Comparison of ENCODE assay signal across 19 cellular contexts in the genomic region with DNA sequence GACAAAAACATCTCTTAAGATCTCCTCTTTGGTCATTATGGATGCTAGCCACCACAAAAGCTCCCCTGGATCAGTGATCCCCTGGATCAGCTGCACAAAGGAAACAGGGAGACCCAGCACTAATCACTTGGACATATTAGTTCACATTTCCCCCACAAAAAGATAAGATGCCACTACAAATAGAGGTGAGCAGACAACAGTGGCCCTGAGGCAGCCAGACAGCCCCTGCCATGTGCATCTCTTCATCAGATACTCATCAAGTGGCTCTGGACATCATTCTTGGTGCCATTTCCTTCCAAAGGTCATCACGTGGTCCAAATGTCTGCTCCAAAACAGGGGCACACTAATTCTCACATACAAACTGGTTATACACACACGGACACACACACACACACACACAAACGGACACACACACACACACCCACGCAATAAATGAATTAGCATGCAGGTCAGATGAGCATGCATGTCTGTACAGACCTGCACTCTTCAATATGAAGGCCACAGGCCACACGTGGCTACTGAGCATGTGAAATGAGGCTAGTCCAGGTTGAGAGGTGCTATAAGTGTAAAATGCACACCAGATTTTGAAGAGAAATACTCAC. TPM values are rescaled to one million over a fixed set of nuclear protein-coding genes. Genes with fewer than 3 reads are reported as not detected.
A peak's percentile ranks its signal among the peaks of the same experiment; 100 is the strongest.
DNase-seq lines count a peak whose midpoint lies in the region; ATAC-seq and TF ChIP-seq lines count a peak whose summit lies in the region.
"Had no signal": no experiment of that assay in that cellular context is flagged by ENCODE, and none has a peak within 500 bp of the region (broad histone marks: within the 10 kb centered on the region; RNA-seq: fewer than 3 reads in every experiment).

No MANE protein-coding gene starts in this region.

- H3K27me3 ChIP-seq in spleen (replicated peaks in 1 of 7), result no peaks in the 10 kb centered on the region
- no peaks in the 10 kb centered on the region for H3K27me3 ChIP-seq in esophagus squamous epithelium

- H3K9me3 ChIP-seq in HEK293 (ENCODE audit: control insufficient read depth, insufficient read depth, low read depth, low read length), result no peaks in the 10 kb centered on the region
- H3K9me3 ChIP-seq in spleen, result no peaks in the 10 kb centered on the region
- no peaks in the 10 kb centered on the region for H3K9me3 ChIP-seq in esophagus squamous epithelium

- no peak overlapping the region for H3K27ac ChIP-seq in HEK293 (ENCODE audit: extremely low read depth, low read depth, low read length)
- no peak overlapping the region for H3K27ac ChIP-seq in spleen
- no peak overlapping the region for H3K27ac ChIP-seq in esophagus squamous epithelium
- H3K27ac ChIP-seq: C4-2B had no signal

- intact Hi-C loops in activated CD4-positive, alpha-beta T cell treated with anti-CD3 and anti-CD28 coated beads for 36 hours (cut with DNase I, micrococcal nuclease), result no loop called here
- intact Hi-C loops in spleen (cut with DNase I; ENCODE audit: low total_unique reads) (no loop called here), esophagus squamous epithelium (cut with DNase I) (no loop called here)

- no peak for DNase-seq in activated CD4-positive, alpha-beta T cell treated with anti-CD3 and anti-CD28 coated beads for 36 hours
- no peak for DNase-seq in activated CD4-positive, alpha-beta T cell treated with anti-CD3 and anti-CD28 coated beads, Interleukin-2, amount 50 U/mL, for 4 hours
- DNase-seq in activated naive CD8-positive, alpha-beta T cell treated with anti-CD3 and anti-CD28 coated beads for 36 hours, result no peak
- DNase-seq in spleen, result peak; percentile 11
- DNase-seq in esophagus squamous epithelium (lab: John Stamatoyannopoulos, UW), result no peak
- no peak for DNase-seq in NCI-H2196 (lab: John Stamatoyannopoulos, UW; ENCODE audit: unreplicated experiment)
- DNase-seq: COR-L47, DMS79, HFFc6, Karpas-422, NCI-H1694, NCI-H2081, NCI-H2171, NCI-H524 treated with DMSO at 0.1 percent for 48 hours, OCI-M1 had no signal

- 77 to 92% (median 82%) methylated on average over 5 of the region's 5 CpGs for WGBS in spleen, 5 donors
- WGBS in esophagus squamous epithelium, 2 donors, result 67 to 92% methylated on average over 2 to 3 of the region's 5 CpGs

- no peaks in the 10 kb centered on the region for H3K9me3 Mint-ChIP-seq in activated CD4-positive, alpha-beta T cell treated with anti-CD3 and anti-CD28 coated beads for 36 hours (ENCODE audit: low read depth)
- H3K9me3 Mint-ChIP-seq in activated naive CD8-positive, alpha-beta T cell (ENCODE audit: low read depth), result no peaks in the 10 kb centered on the region
- H3K9me3 Mint-ChIP-seq in activated naive CD8-positive, alpha-beta T cell treated with anti-CD3 and anti-CD28 coated beads for 36 hours, result no peaks in the 10 kb centered on the region
- H3K9me3 Mint-ChIP-seq: HFFc6 had no signal

- ATAC-seq in activated CD4-positive, alpha-beta T cell treated with anti-CD3 and anti-CD28 coated beads for 36 hours, result no peak
- ATAC-seq: GM12878 had no signal

- no peak overlapping the region for H3K4me3 Mint-ChIP-seq in activated CD4-positive, alpha-beta T cell treated with anti-CD3 and anti-CD28 coated beads for 36 hours
- peak overlapping the region; percentile 30 for H3K4me3 Mint-ChIP-seq in activated naive CD8-positive, alpha-beta T cell
- no peak overlapping the region for H3K4me3 Mint-ChIP-seq in activated naive CD8-positive, alpha-beta T cell treated with anti-CD3 and anti-CD28 coated beads for 36 hours
- H3K4me3 Mint-ChIP-seq: HFFc6 had no signal

- CTCF ChIA-PET in activated CD4-positive, alpha-beta T cell treated with anti-CD3 and anti-CD28 coated beads for 36 hours (lab: Charles Lee), result interaction anchor here (1.4 to 1.5 kb wide), 2 partner anchors 9 to 13 kb away, joined by 3 to 5 read pairs; no protein-coding TSS in a partner anchor
- CTCF ChIA-PET in HEK293 (lab: Yijun Ruan, JAX), result interaction anchor here (0.6 to 1.0 kb wide), 2 partner anchors 128 to 135 kb away, joined by 3 to 4 read pairs; no protein-coding TSS in a partner anchor

- H3K36me3 ChIP-seq in HEK293 (ENCODE audit: control insufficient read depth in 2 of 2, insufficient read depth in 1 of 2, low read length in 2 of 2) (peaks cover 54 to 67% of the 10 kb centered on the region in 2 experiments), spleen (peaks cover 16 to 72% (median 61%) of the 10 kb centered on the region in 6 donors), esophagus squamous epithelium (peaks cover 27 to 68% (median 35%) of the 10 kb centered on the region in 3 donors)

- peaks cover 64% of the 10 kb centered on the region for H3K36me3 Mint-ChIP-seq in activated CD4-positive, alpha-beta T cell treated with anti-CD3 and anti-CD28 coated beads for 36 hours (ENCODE audit: low read depth)
- H3K36me3 Mint-ChIP-seq in activated naive CD8-positive, alpha-beta T cell, result peaks cover 17% of the 10 kb centered on the region
- peaks cover 61% of the 10 kb centered on the region for H3K36me3 Mint-ChIP-seq in activated naive CD8-positive, alpha-beta T cell treated with anti-CD3 and anti-CD28 coated beads for 36 hours

- H3K4me3 ChIP-seq in HEK293 (ENCODE audit: low read depth, low read length), result no peak overlapping the region
- H3K4me3 ChIP-seq in spleen, result no peak overlapping the region
- H3K4me3 ChIP-seq in esophagus squamous epithelium, result no peak overlapping the region
- H3K4me3 ChIP-seq: GM12878 had no signal

- TF ChIP-seq POLR2A in spleen (IDR thresholded peaks at IDR 0.05), result no peak
- no peak for TF ChIP-seq POLR2A in esophagus squamous epithelium (IDR thresholded peaks at IDR 0.05)

- peaks cover 27% of the 10 kb centered on the region for H3K4me1 Mint-ChIP-seq in activated CD4-positive, alpha-beta T cell treated with anti-CD3 and anti-CD28 coated beads for 36 hours
- peaks cover 44% of the 10 kb centered on the region for H3K4me1 Mint-ChIP-seq in activated naive CD8-positive, alpha-beta T cell (ENCODE audit: low read depth)
- peaks cover 22% of the 10 kb centered on the region for H3K4me1 Mint-ChIP-seq in activated naive CD8-positive, alpha-beta T cell treated with anti-CD3 and anti-CD28 coated beads for 36 hours

- POLR2A ChIA-PET in activated CD4-positive, alpha-beta T cell treated with anti-CD3 and anti-CD28 coated beads for 36 hours (lab: Charles Lee), result no interaction called here
- POLR2A ChIA-PET in HEK293 (lab: Yijun Ruan, JAX), result no interaction called here

- peak overlapping the region; percentile 6 for H3K27ac Mint-ChIP-seq in activated CD4-positive, alpha-beta T cell treated with anti-CD3 and anti-CD28 coated beads for 36 hours
- no peak overlapping the region for H3K27ac Mint-ChIP-seq in activated naive CD8-positive, alpha-beta T cell
- H3K27ac Mint-ChIP-seq in activated naive CD8-positive, alpha-beta T cell treated with anti-CD3 and anti-CD28 coated beads for 36 hours, result no peak overlapping the region

- no peak for TF ChIP-seq CTCF in HEK293 (tag by site-specific recombination; IDR thresholded peaks at IDR 0.05)
- TF ChIP-seq CTCF in spleen (IDR thresholded peaks at IDR 0.05 in 8 of 11, conservative IDR thresholded peaks at IDR 0.05 in 3 of 11), result no peak
- no peak for TF ChIP-seq CTCF in esophagus squamous epithelium (IDR thresholded peaks at IDR 0.05)

- no peaks in the 10 kb centered on the region for H3K27me3 Mint-ChIP-seq in activated CD4-positive, alpha-beta T cell treated with anti-CD3 and anti-CD28 coated beads for 36 hours
- no peaks in the 10 kb centered on the region for H3K27me3 Mint-ChIP-seq in activated naive CD8-positive, alpha-beta T cell
- H3K27me3 Mint-ChIP-seq in activated naive CD8-positive, alpha-beta T cell treated with anti-CD3 and anti-CD28 coated beads for 36 hours, result no peaks in the 10 kb centered on the region

- H3K4me1 ChIP-seq in HEK293 (ENCODE audit: control insufficient read depth, insufficient read depth, low read length) (peaks cover 7% of the 10 kb centered on the region; the same call in 1 of the 2 replicates), spleen (peaks cover 17 to 35% (median 26%) of the 10 kb centered on the region in 6 donors), esophagus squamous epithelium (peaks cover 13 to 50% (median 18%) of the 10 kb centered on the region in 3 donors)

TF ChIP-seq in HEK293, 187 proteins besides CTCF, POLR2A, EP300 and RAD21:
- TF ChIP-seq, protein P1, sequence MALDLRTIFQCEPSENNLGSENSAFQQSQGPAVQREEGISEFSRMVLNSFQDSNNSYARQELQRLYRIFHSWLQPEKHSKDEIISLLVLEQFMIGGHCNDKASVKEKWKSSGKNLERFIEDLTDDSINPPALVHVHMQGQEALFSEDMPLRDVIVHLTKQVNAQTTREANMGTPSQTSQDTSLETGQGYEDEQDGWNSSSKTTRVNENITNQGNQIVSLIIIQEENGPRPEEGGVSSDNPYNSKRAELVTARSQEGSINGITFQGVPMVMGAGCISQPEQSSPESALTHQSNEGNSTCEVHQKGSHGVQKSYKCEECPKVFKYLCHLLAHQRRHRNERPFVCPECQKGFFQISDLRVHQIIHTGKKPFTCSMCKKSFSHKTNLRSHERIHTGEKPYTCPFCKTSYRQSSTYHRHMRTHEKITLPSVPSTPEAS (tag by site-specific recombination; IDR thresholded peaks at IDR 0.05), result peak; percentile 94
- TF ChIP-seq, protein P2, sequence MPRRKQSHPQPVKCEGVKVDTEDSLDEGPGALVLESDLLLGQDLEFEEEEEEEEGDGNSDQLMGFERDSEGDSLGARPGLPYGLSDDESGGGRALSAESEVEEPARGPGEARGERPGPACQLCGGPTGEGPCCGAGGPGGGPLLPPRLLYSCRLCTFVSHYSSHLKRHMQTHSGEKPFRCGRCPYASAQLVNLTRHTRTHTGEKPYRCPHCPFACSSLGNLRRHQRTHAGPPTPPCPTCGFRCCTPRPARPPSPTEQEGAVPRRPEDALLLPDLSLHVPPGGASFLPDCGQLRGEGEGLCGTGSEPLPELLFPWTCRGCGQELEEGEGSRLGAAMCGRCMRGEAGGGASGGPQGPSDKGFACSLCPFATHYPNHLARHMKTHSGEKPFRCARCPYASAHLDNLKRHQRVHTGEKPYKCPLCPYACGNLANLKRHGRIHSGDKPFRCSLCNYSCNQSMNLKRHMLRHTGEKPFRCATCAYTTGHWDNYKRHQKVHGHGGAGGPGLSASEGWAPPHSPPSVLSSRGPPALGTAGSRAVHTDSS (tag by site-specific recombination; IDR thresholded peaks at IDR 0.05), result no peak
- TF ChIP-seq ZFHX2 (tag by site-specific recombination; conservative IDR thresholded peaks at IDR 0.05), result peak; percentile 34; the same call in 1 of the 2 replicates

RNA-seq across cellular contexts. Expression of a gene that starts 4.1 kb away (rescaled TPM):
- total RNA-seq in activated CD4-positive, alpha-beta T cell treated with anti-CD3 and anti-CD28 coated beads for 36 hours, result 10 to 100 TPM; 90.1 to 92.5 TPM
- total RNA-seq in activated naive CD8-positive, alpha-beta T cell treated with anti-CD3 and anti-CD28 coated beads for 36 hours, result 100 to 1,000 TPM; 126 to 128 TPM
- total RNA-seq in spleen (10 to 100 TPM; 38.0 to 95.0 (median 60.1) TPM), esophagus squamous epithelium (10 to 100 TPM; 13.2 to 38.9 (median 22.4) TPM)
- polyA plus RNA-seq in spleen, result 10 to 100 TPM; 13.4 to 26.1 (median 25.0) TPM

RNA-seq across cellular contexts. Expression of a gene that starts 54.4 kb away (rescaled TPM):
- 100 to 1,000 TPM; 109 to 130 TPM for total RNA-seq in activated CD4-positive, alpha-beta T cell treated with anti-CD3 and anti-CD28 coated beads for 36 hours
- total RNA-seq in activated naive CD8-positive, alpha-beta T cell treated with anti-CD3 and anti-CD28 coated beads for 36 hours, result 10 to 100 TPM; 88.9 to 89.6 TPM
- total RNA-seq in spleen (100 to 1,000 TPM; 119 to 169 (median 138) TPM), esophagus squamous epithelium (10 to 100 TPM; 42.1 to 86.7 (median 67.5) TPM)
- polyA plus RNA-seq in spleen, result 100 to 1,000 TPM in 1 of 3 donors, 10 to 100 TPM in 2; 66.9 to 102 (median 79.4) TPM
